ENCODE assay signal across 23 cellular contexts in genomic region chr14:32630701-32631100, GRCh38.
"Had no signal": no experiment of that assay in that cellular context is flagged by ENCODE, and none has a peak within 500 bp of the region (broad histone marks: within the 10 kb centered on the region; RNA-seq: fewer than 3 reads in every experiment).

No MANE protein-coding gene starts in this region.

- H2AFZ ChIP-seq: hepatocyte had no signal

- H3K36me3 Mint-ChIP-seq: mesothelial cell of epicardium had no signal

- H3K36me3 ChIP-seq: colonic mucosa, esophagus muscularis mucosa, gastroesophageal sphincter, heart left ventricle, left lung, lower lobe of right lung had no signal

- H3K27me3 ChIP-seq: colonic mucosa, esophagus muscularis mucosa, gastroesophageal sphincter, heart left ventricle, hepatocyte, left lung had no signal

- H3K4me1 ChIP-seq: colonic mucosa, left lung had no signal

- H3K27ac Mint-ChIP-seq: dendritic cell treated with granulocyte-macrophage colony-stimulating factor and Interleukin-4, amounts not matched to agents 40 ng/mL and 50 ng/mL, for 4 days; effector memory CD8-positive, alpha-beta T cell; endodermal cell; immature natural killer cell; mesothelial cell of epicardium; naive B cell had no signal

- H3K27me3 Mint-ChIP-seq: effector memory CD8-positive, alpha-beta T cell had no signal

- FAIRE-seq: endothelial cell of umbilical vein had no signal

- H3K4me1 Mint-ChIP-seq: immature natural killer cell, naive B cell had no signal

- H3K9me3 ChIP-seq: colonic mucosa, esophagus muscularis mucosa, gastroesophageal sphincter, heart left ventricle, left lung, lower lobe of right lung, mucosa of descending colon had no signal

- H3K27ac ChIP-seq: colonic mucosa, esophagus muscularis mucosa, gastroesophageal sphincter, heart left ventricle, hepatocyte, left lung, lower lobe of right lung had no signal

- H3K4me3 ChIP-seq: colonic mucosa, esophagus muscularis mucosa, gastroesophageal sphincter, heart left ventricle, hepatocyte, left lung, lower lobe of right lung, mucosa of descending colon had no signal

- H3K4me2 ChIP-seq: hepatocyte had no signal

- H3K4me3 Mint-ChIP-seq: dendritic cell treated with granulocyte-macrophage colony-stimulating factor and Interleukin-4, amounts not matched to agents 40 ng/mL and 50 ng/mL, for 4 days; effector memory CD8-positive, alpha-beta T cell; endodermal cell; immature natural killer cell; mesothelial cell of epicardium; naive B cell had no signal

- ATAC-seq: effector memory CD8-positive, alpha-beta T cell; gastroesophageal sphincter; heart left ventricle; left cardiac atrium; left lung; left ventricle myocardium superior; lower lobe of right lung; mucosa of descending colon had no signal

- DNase-seq: colonic mucosa; cortex of kidney; effector CD8-positive, alpha-beta T cell; effector memory CD8-positive, alpha-beta T cell; endodermal cell; foreskin melanocyte; heart left ventricle; hypothalamus; immature natural killer cell; islet precursor cell; left cardiac atrium; left lung; left ventricle myocardium superior; lower lobe of right lung; mesenchymal stem cell; mucosa of descending colon; naive B cell had no signal

- H3K9me3 Mint-ChIP-seq: endodermal cell had no signal
